Comparison of ENCODE assay signal across 19 cellular contexts in the genomic region with DNA sequence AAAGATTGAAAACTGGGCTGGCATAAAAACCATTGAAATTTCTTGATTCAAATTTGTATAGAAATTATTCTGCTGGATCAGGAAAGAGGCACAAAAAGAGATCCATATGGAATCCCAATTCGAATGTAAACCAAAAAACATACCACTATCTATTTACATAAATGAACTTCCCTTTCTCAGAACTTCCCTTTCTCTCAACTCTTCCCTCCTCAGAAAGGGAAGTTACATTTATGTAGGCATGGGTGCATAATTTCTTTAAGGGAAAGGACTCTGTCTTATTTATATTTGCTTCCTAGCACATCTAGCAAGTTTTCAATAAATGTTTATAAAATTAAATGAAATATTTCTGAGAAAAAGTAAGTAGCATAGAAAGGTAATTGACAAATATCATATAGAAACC.
"Had no signal": no experiment of that assay in that cellular context is flagged by ENCODE, and none has a peak within 500 bp of the region (broad histone marks: within the 10 kb centered on the region; RNA-seq: fewer than 3 reads in every experiment).

No MANE protein-coding gene starts in this region.

- H3K27ac ChIP-seq: body of pancreas, coronary artery, lower lobe of right lung, stomach, thoracic aorta had no signal

- H3K27me3 ChIP-seq: body of pancreas, spleen, stomach had no signal

- H3K27ac Mint-ChIP-seq: activated CD4-positive, alpha-beta T cell treated with anti-CD3 and anti-CD28 coated beads, Interleukin-2, amount 10 ng/mL, durations not matched to agents 24 days and 14 days; activated CD8-positive, alpha-beta T cell treated with anti-CD3 and anti-CD28 coated beads, Interleukin-2, amount 10 ng/mL, durations not matched to agents 7 days and 5 days; activated naive CD8-positive, alpha-beta T cell treated with anti-CD3 and anti-CD28 coated beads for 36 hours; mesothelial cell of epicardium had no signal

- H3K9me3 Mint-ChIP-seq: activated CD4-positive, alpha-beta T cell treated with anti-CD3 and anti-CD28 coated beads, Interleukin-2, amount 10 ng/mL, durations not matched to agents 24 days and 14 days; activated naive CD8-positive, alpha-beta T cell treated with anti-CD3 and anti-CD28 coated beads for 36 hours; mesothelial cell of epicardium had no signal

- DNase-seq: activated CD4-positive, alpha-beta T cell treated with anti-CD3 and anti-CD28 coated beads, Interleukin-2, amount 10 ng/mL, durations not matched to agents 24 days and 14 days; activated CD4-positive, CD25-positive, alpha-beta regulatory T cell; activated CD8-positive, alpha-beta memory T cell treated with anti-CD3 and anti-CD28 coated beads, Interleukin-2, amount 50 U/mL, for 4 hours; activated CD8-positive, alpha-beta T cell treated with anti-CD3 and anti-CD28 coated beads, Interleukin-2, amount 10 ng/mL, durations not matched to agents 7 days and 5 days; activated gamma-delta T cell treated with Interleukin-2 at 50 U/mL for 16 hours; activated naive CD8-positive, alpha-beta T cell treated with anti-CD3 and anti-CD28 coated beads for 36 hours; activated T-cell treated with anti-CD3 and anti-CD28 coated beads, Interleukin-2, amount 50 U/mL, for 48 hours; amygdala; body of pancreas; caudate nucleus; left cardiac atrium; lower lobe of right lung; spleen; stomach had no signal

- H3K4me3 ChIP-seq: body of pancreas, coronary artery, lower lobe of right lung, spleen, stomach, thoracic aorta had no signal

- ATAC-seq: activated CD8-positive, alpha-beta T cell treated with anti-CD3 and anti-CD28 coated beads, Interleukin-2, amount 10 ng/mL, durations not matched to agents 7 days and 5 days; body of pancreas; esophagus mucosa; left cardiac atrium; lower lobe of right lung; sciatic nerve had no signal

- H3K9me3 ChIP-seq: body of pancreas, lower lobe of right lung, spleen, stomach, thoracic aorta had no signal

- H3K4me1 Mint-ChIP-seq: activated CD4-positive, alpha-beta T cell treated with anti-CD3 and anti-CD28 coated beads, Interleukin-2, amount 10 ng/mL, durations not matched to agents 24 days and 14 days had no signal

- H3K36me3 Mint-ChIP-seq: activated naive CD8-positive, alpha-beta T cell treated with anti-CD3 and anti-CD28 coated beads for 36 hours; mesothelial cell of epicardium had no signal

- H3K36me3 ChIP-seq: lower lobe of right lung, spleen, stomach, thoracic aorta had no signal

- H3K4me3 Mint-ChIP-seq: activated CD4-positive, alpha-beta T cell treated with anti-CD3 and anti-CD28 coated beads, Interleukin-2, amount 10 ng/mL, durations not matched to agents 24 days and 14 days; activated CD8-positive, alpha-beta T cell treated with anti-CD3 and anti-CD28 coated beads, Interleukin-2, amount 10 ng/mL, durations not matched to agents 7 days and 5 days; activated naive CD8-positive, alpha-beta T cell treated with anti-CD3 and anti-CD28 coated beads for 36 hours; mesothelial cell of epicardium had no signal

- H3K4me1 ChIP-seq: body of pancreas, lower lobe of right lung, stomach had no signal
